8 cellular contexts compared by ENCODE assay signal in the genomic region with DNA sequence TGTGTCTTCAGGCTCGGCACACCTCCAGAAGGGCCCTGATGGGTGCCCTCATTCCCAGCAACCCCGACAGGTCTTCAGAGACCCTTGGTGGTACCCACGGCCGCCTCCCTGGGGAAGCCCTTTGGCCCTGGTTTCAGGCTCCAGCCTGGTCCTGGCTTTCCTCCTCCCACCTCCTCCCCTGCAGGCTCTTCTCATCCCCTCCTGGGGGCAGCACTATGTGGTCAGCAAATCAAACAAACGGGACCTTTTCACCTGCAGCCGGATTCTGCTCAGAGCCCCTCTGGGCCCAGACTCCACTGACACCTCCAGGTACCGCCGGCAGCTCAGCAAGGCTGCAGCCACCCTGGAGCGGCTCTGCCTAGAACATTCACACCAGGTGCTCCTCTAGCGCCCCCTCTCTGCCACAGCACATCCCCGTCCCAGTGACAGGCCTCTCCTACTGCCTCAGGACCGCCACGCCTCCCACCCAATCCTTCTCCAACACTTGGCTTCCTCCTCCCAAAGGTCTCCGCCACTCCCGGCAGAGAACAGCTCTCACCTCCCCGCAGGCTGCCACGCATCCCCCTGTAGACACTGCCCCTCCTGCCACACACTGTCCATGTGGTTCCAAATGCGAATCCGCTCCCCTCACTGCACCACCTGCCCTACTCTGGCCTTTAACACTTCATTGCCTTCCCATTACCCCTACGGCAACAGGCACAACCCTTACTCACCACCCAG. TPM values are rescaled to one million over a fixed set of nuclear protein-coding genes. Genes with fewer than 3 reads are reported as not detected.
DNase-seq lines count a peak whose midpoint lies in the region; ATAC-seq, FAIRE-seq and TF ChIP-seq lines count a peak whose summit lies in the region.

No MANE protein-coding gene starts in this region.

- peak; percentile 77 for DNase-seq in A549 (ENCODE audit: low read depth in 1 of 2, low spot score in 1 of 2)
- no peak for DNase-seq in GM12864 (ENCODE audit: low read depth)
- peak; percentile 25 to 55 (median 41) for DNase-seq in Peyer's patch
- peak; percentile 36 for DNase-seq in colonic mucosa
- DNase-seq in natural killer cell treated with Interleukin-12 subunit alpha and Interleukin-12 subunit beta and Interleukin-15 and Interleukin-18, amount 100 ng/mL, for 72 hours (ENCODE audit: low spot score) = peak; percentile 60

- no peak for FAIRE-seq in A549 (lab: Jason Lieb, UNC)

- H3K27ac ChIP-seq in A549 (no peak overlapping the region), Peyer's patch (no peak overlapping the region), colonic mucosa (no peak overlapping the region)

- H3K27ac Mint-ChIP-seq in natural killer cell treated with Interleukin-12 subunit alpha and Interleukin-12 subunit beta and Interleukin-15 and Interleukin-18, amount 100 ng/mL, for 72 hours = peak overlapping the region in 1 of 2 donors; percentile 17

- TF ChIP-seq EP300 in A549 (IDR thresholded peaks at IDR 0.05) = no peak

- peaks cover 5% of the 10 kb centered on the region for H3K36me3 Mint-ChIP-seq in natural killer cell treated with Interleukin-12 subunit alpha and Interleukin-12 subunit beta and Interleukin-15 and Interleukin-18, amount 100 ng/mL, for 72 hours

- H3K4me2 ChIP-seq in A549 = no peak overlapping the region

- no peak for TF ChIP-seq POLR2A in A549 (IDR thresholded peaks at IDR 0.05; ENCODE audit: low read length)
- TF ChIP-seq POLR2A in Peyer's patch (IDR thresholded peaks at IDR 0.05) = no peak

- H3K9me3 Mint-ChIP-seq in natural killer cell treated with Interleukin-12 subunit alpha and Interleukin-12 subunit beta and Interleukin-15 and Interleukin-18, amount 100 ng/mL, for 72 hours = no peaks in the 10 kb centered on the region

- TF ChIP-seq CTCF in A549 (IDR thresholded peaks at IDR 0.05) (peak; percentile 92), GM12864 (IDR thresholded peaks at IDR 0.05; ENCODE audit: low read depth, low read length, missing control alignments) (peak; percentile 75), Peyer's patch (IDR thresholded peaks at IDR 0.05) (peak in 4 of 6 experiments; percentile 38 to 46 (median 39)), colonic mucosa (IDR thresholded peaks at IDR 0.05) (peak; percentile 45)

- no peak overlapping the region for H3K4me3 Mint-ChIP-seq in natural killer cell treated with Interleukin-12 subunit alpha and Interleukin-12 subunit beta and Interleukin-15 and Interleukin-18, amount 100 ng/mL, for 72 hours

- peak; percentile 60 to 84 for ATAC-seq in A549
- ATAC-seq in natural killer cell treated with Interleukin-12 subunit alpha and Interleukin-12 subunit beta and Interleukin-15 and Interleukin-18, amount 100 ng/mL, for 72 hours = peak in 1 of 2 donors; percentile 45
- ATAC-seq in HG03097 (IDR thresholded peaks at IDR 0.05; ENCODE audit: low FRiP score, unreplicated experiment) = no peak
- no peak for ATAC-seq in HG02588 (IDR thresholded peaks at IDR 0.05; ENCODE audit: unreplicated experiment)
- no peak for ATAC-seq in HG03045 (IDR thresholded peaks at IDR 0.05; ENCODE audit: unreplicated experiment)

- H3K27me3 ChIP-seq in Peyer's patch (no peaks in the 10 kb centered on the region), colonic mucosa (no peaks in the 10 kb centered on the region)

- intact Hi-C loops in colonic mucosa (cut with DNase I) = no loop called here

- H3K9ac ChIP-seq in colonic mucosa (ENCODE audit: low read depth in 2 of 2, low read length in 2 of 2) = no peak overlapping the region

- POLR2A ChIA-PET in A549 (lab: Yijun Ruan, JAX) = interaction anchor here (1.2 to 1.5 kb wide), 2 partner anchors 131 to 132 kb away, joined by 3 to 5 read pairs; partner anchors contain the start of gene TFAP4

- CTCF ChIA-PET in A549 (lab: Yijun Ruan, JAX) = interaction anchor here (0.6 to 32.6 kb wide), 31 partner anchors 12 to 721 kb away, joined by 3 to 833 read pairs (median 23); partner anchors contain the start of genes CORO7, GLIS2, HMOX2 and NMRAL1

- peaks cover 15 to 18% of the 10 kb centered on the region in 2 donors for H3K4me1 Mint-ChIP-seq in natural killer cell treated with Interleukin-12 subunit alpha and Interleukin-12 subunit beta and Interleukin-15 and Interleukin-18, amount 100 ng/mL, for 72 hours (ENCODE audit: low read depth in 2 of 2)

- H3K36me3 ChIP-seq in Peyer's patch (peaks cover 0 to 90% (median 0%) of the 10 kb centered on the region in 3 donors), colonic mucosa (no peaks in the 10 kb centered on the region)

- H3K9me3 ChIP-seq in A549 (no peaks in the 10 kb centered on the region), Peyer's patch (no peaks in the 10 kb centered on the region), colonic mucosa (no peaks in the 10 kb centered on the region)

- no peak overlapping the region for H3K4me3 ChIP-seq in A549
- no peak overlapping the region for H3K4me3 ChIP-seq in GM12864 (ENCODE audit: low read depth, low read length)
- H3K4me3 ChIP-seq in Peyer's patch = no peak overlapping the region
- no peak overlapping the region for H3K4me3 ChIP-seq in colonic mucosa

- peaks cover 4% of the 10 kb centered on the region; the same call in 1 of the 3 replicates for H3K4me1 ChIP-seq in A549
- peaks cover 0 to 5% (median 0%) of the 10 kb centered on the region in 4 donors for H3K4me1 ChIP-seq in Peyer's patch
- H3K4me1 ChIP-seq in colonic mucosa = peaks cover 4% of the 10 kb centered on the region

- peak; percentile 52 to 58; a peak in 4 of 5 replicates for TF ChIP-seq RAD21 in A549 (conservative IDR thresholded peaks at IDR 0.05 in 1 of 2, IDR thresholded peaks at IDR 0.05 in 1 of 2)

- H3K27me3 Mint-ChIP-seq in natural killer cell treated with Interleukin-12 subunit alpha and Interleukin-12 subunit beta and Interleukin-15 and Interleukin-18, amount 100 ng/mL, for 72 hours = no peaks in the 10 kb centered on the region

- WGBS in A549 (ENCODE audit: missing lambda C conversion rate) = 60% methylated on average over 20 of the region's 20 CpGs

TF ChIP-seq in A549, 52 proteins besides CTCF, POLR2A, EP300 and RAD21:
- TF ChIP-seq ATOH8 (CRISPR knock-in tag; IDR thresholded peaks at IDR 0.05; ENCODE audit: low read depth) (no peak), SMC3 (IDR thresholded peaks at IDR 0.05) (peak; percentile 50), RNF2 (IDR thresholded peaks at IDR 0.05; ENCODE audit: borderline replicate concordance, low read depth) (no peak), PHF8 (IDR thresholded peaks at IDR 0.05; ENCODE audit: borderline replicate concordance, low read depth) (no peak)

RNA-seq across cellular contexts. Expression of gene CORO7, which starts 12.0 kb away (rescaled TPM):
- polyA plus RNA-seq in A549 (2011; rRNA removed) (5.7 and 6.0 TPM in 2 replicates), A549 (2017; fragmentation: RNase III; extraction: RNeasy Plus Mini Kit Qiagen cat#74134 plus additional on column Dnase treatment) (11.1 to 12.6 TPM (median 11.9 TPM) in 3 replicates)
- 13.3 and 15.4 TPM in 2 replicates for polyA plus RNA-seq in A549 (2012; cell fraction: cytosol; rRNA removed)
- polyA plus RNA-seq in A549 (2012; cell fraction: nucleus; rRNA removed) = 97.0 and 109 TPM in 2 replicates
- polyA minus RNA-seq in A549 (2011; rRNA and poly(A)+ RNA removed) = 19.1 and 19.6 TPM in 2 replicates
- total RNA-seq in Peyer's patch (100 to 1,000 TPM in 2 of 4 donors, 10 to 100 TPM in 2; 73.4 to 219 (median 110) TPM), colonic mucosa (10 to 100 TPM; 37.2 to 55.9 TPM)
- total RNA-seq in natural killer cell treated with Interleukin-12 subunit alpha and Interleukin-12 subunit beta and Interleukin-15 and Interleukin-18, amount 100 ng/mL, for 72 hours = 100 to 1,000 TPM; 140 to 166 TPM

RNA-seq across cellular contexts. Expression of gene DNAJA3, which starts 21.3 kb away (rescaled TPM):
- polyA plus RNA-seq in A549 (2011; rRNA removed) = 70.9 and 77.2 TPM in 2 replicates
- polyA plus RNA-seq in A549 (2012; cell fraction: cytosol; rRNA removed) = 103 and 111 TPM in 2 replicates
- 109 and 116 TPM in 2 replicates for polyA plus RNA-seq in A549 (2012; cell fraction: nucleus; rRNA removed)
- polyA plus RNA-seq in A549 (2017; fragmentation: RNase III; extraction: RNeasy Plus Mini Kit Qiagen cat#74134 plus additional on column Dnase treatment) = 64.6 to 71.6 TPM (median 66.0 TPM) in 3 replicates
- 47.4 and 54.4 TPM in 2 replicates for polyA minus RNA-seq in A549 (2011; rRNA and poly(A)+ RNA removed)
- total RNA-seq in Peyer's patch = 10 to 100 TPM; 51.4 to 70.1 (median 54.0) TPM
- total RNA-seq in colonic mucosa = 10 to 100 TPM; 48.3 to 76.1 TPM
- 10 to 100 TPM; 55.0 to 99.8 TPM for total RNA-seq in natural killer cell treated with Interleukin-12 subunit alpha and Interleukin-12 subunit beta and Interleukin-15 and Interleukin-18, amount 100 ng/mL, for 72 hours

RNA-seq across cellular contexts. Expression of gene VASN, which starts 32.8 kb away (rescaled TPM):
- polyA plus RNA-seq in A549 (2011; rRNA removed) (2.0 and 2.3 TPM in 2 replicates), A549 (2017; fragmentation: RNase III; extraction: RNeasy Plus Mini Kit Qiagen cat#74134 plus additional on column Dnase treatment) (4.0 to 4.7 TPM (median 4.2 TPM) in 3 replicates)
- 6.1 and 9.5 TPM in 2 replicates for polyA plus RNA-seq in A549 (2012; cell fraction: cytosol; rRNA removed)
- 14.0 and 32.6 TPM in 2 replicates for polyA plus RNA-seq in A549 (2012; cell fraction: nucleus; rRNA removed)
- polyA minus RNA-seq in A549 (2011; rRNA and poly(A)+ RNA removed) = 1.3 and 1.8 TPM in 2 replicates
- total RNA-seq in Peyer's patch (10 to 100 TPM in 2 of 4 donors, 1 to 10 TPM in 2; 2.1 to 18.2 (median 8.4) TPM), colonic mucosa (1 to 10 TPM; 2.7 to 4.1 TPM)
- under 1 TPM in 1 of 2 donors, not detected in 1; 0.33 TPM for total RNA-seq in natural killer cell treated with Interleukin-12 subunit alpha and Interleukin-12 subunit beta and Interleukin-15 and Interleukin-18, amount 100 ng/mL, for 72 hours

RNA-seq across cellular contexts. Expression of gene PAM16, which starts 53.3 kb away (rescaled TPM):
- polyA plus RNA-seq in A549 (2011; rRNA removed) = 42.5 and 55.1 TPM in 2 replicates
- polyA plus RNA-seq in A549 (2012; cell fraction: cytosol; rRNA removed) = 169 and 194 TPM in 2 replicates
- 144 and 160 TPM in 2 replicates for polyA plus RNA-seq in A549 (2012; cell fraction: nucleus; rRNA removed)
- 58.7 to 64.3 TPM (median 59.1 TPM) in 3 replicates for polyA plus RNA-seq in A549 (2017; fragmentation: RNase III; extraction: RNeasy Plus Mini Kit Qiagen cat#74134 plus additional on column Dnase treatment)
- 9.2 and 9.3 TPM in 2 replicates for polyA minus RNA-seq in A549 (2011; rRNA and poly(A)+ RNA removed)
- 10 to 100 TPM; 18.2 to 61.4 (median 49.3) TPM for total RNA-seq in Peyer's patch
- total RNA-seq in colonic mucosa = 10 to 100 TPM; 28.2 to 43.6 TPM
- total RNA-seq in natural killer cell treated with Interleukin-12 subunit alpha and Interleukin-12 subunit beta and Interleukin-15 and Interleukin-18, amount 100 ng/mL, for 72 hours = 100 to 1,000 TPM in 1 of 2 donors, 10 to 100 TPM in 1; 59.0 to 114 TPM

Comparison
In these comparisons a context has a peak if more than half of its experiments do, and no peak if none do; other contexts are left out.
1. ATAC-seq: peak in A549 (2 of 2); none in HG03097 (single experiment), HG02588 (single experiment) and HG03045 (single experiment).
2. CTCF ChIP-seq: peak in every context shown above with its lines; median percentile 92 in A549; 75 in GM12864; 45 in colonic mucosa; 39 in Peyer's patch.